In the genomic region with DNA sequence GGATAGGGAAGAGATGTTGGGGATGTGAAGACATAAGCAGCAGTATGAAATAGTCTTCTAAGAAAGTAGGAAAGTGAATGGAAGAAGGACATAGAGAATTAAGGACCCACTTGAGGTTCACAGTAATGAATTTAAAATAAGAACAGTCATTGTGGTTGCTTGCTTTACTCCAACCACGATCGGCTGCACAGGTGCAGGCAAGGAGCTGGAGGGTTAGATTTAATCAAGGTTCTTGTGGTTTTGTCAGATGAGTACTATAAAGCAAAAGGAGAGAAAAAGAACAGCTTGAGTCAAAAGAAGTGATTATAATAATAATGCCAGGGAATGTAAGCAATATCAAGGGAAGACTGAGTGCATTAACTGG, we compare ENCODE assay signal across 10 cellular contexts. TPM values are rescaled to one million over a fixed set of nuclear protein-coding genes. Genes with fewer than 3 reads are reported as not detected.
A peak's percentile ranks its signal among the peaks of the same experiment; 100 is the strongest.
DNase-seq lines count a peak whose midpoint lies in the region; ATAC-seq and TF ChIP-seq lines count a peak whose summit lies in the region.
"Had no signal": no experiment of that assay in that cellular context is flagged by ENCODE, and none has a peak within 500 bp of the region (broad histone marks: within the 10 kb centered on the region; RNA-seq: fewer than 3 reads in every experiment).

No MANE protein-coding gene starts in this region.

- POLR2A ChIA-PET in HEK293T (lab: Yijun Ruan, JAX) = interaction anchor here (0.9 kb wide), 1 partner anchor 78 kb away, joined by 6 read pairs; the partner anchor contains the start of gene TOMM20

- peaks cover 20% of the 10 kb centered on the region; the same call in 1 of the 2 replicates for H3F3A ChIP-seq in SU-DHL-6 (ENCODE audit: insufficient read depth)

- H3K79me2 ChIP-seq in SU-DHL-6 (ENCODE audit: insufficient read depth, low read length) = no peaks in the 10 kb centered on the region

- TF ChIP-seq CTCF in SU-DHL-6 (IDR thresholded peaks at IDR 0.05; ENCODE audit: insufficient read depth, low read length, poor library complexity, severe bottlenecking) = no peak
- TF ChIP-seq CTCF in natural killer cell (IDR thresholded peaks at IDR 0.05) = no peak
- TF ChIP-seq CTCF in GM20000 (IDR thresholded peaks at IDR 0.05; ENCODE audit: extremely low read depth, missing control alignments) = no peak

- H3K27me3 ChIP-seq in CD4-positive, CD25-positive, alpha-beta regulatory T cell (ENCODE audit: control insufficient read depth, insufficient read depth, low read length) = no peaks in the 10 kb centered on the region
- H3K27me3 ChIP-seq in SU-DHL-6 (ENCODE audit: low read length) = no peaks in the 10 kb centered on the region

- no peaks in the 10 kb centered on the region for H3K9me3 Mint-ChIP-seq in CD4-positive, CD25-positive, alpha-beta regulatory T cell
- H3K9me3 Mint-ChIP-seq in activated T-helper 17 cell treated with anti-CD3 and anti-CD28 coated beads, Interleukin-2, amount 50 U/mL, for 72 hours = no peaks in the 10 kb centered on the region
- no peaks in the 10 kb centered on the region for H3K9me3 Mint-ChIP-seq in natural killer cell

- no peak overlapping the region for H2AFZ ChIP-seq in SU-DHL-6 (ENCODE audit: low read depth, low read length, severe bottlenecking)

- peaks cover 21% of the 10 kb centered on the region for H3K4me1 ChIP-seq in CD4-positive, CD25-positive, alpha-beta regulatory T cell (ENCODE audit: control insufficient read depth, insufficient read depth, low read length, poor library complexity, severe bottlenecking)

- no peaks in the 10 kb centered on the region for H3K9me3 ChIP-seq in CD4-positive, CD25-positive, alpha-beta regulatory T cell (ENCODE audit: control insufficient read depth in 2 of 2, low read length in 2 of 2)
- no peaks in the 10 kb centered on the region for H3K9me3 ChIP-seq in SU-DHL-6 (ENCODE audit: insufficient read depth, low read length)
- H3K9me3 ChIP-seq: SK-N-SH had no signal

- H3K27ac ChIP-seq in CD4-positive, CD25-positive, alpha-beta regulatory T cell (ENCODE audit: insufficient read depth, low read length, poor library complexity, severe bottlenecking) = peak overlapping the region; percentile 53
- H3K27ac ChIP-seq in SU-DHL-6 (ENCODE audit: low read depth, low read length) = peak overlapping the region; percentile 2; the same call in 1 of the 2 replicates

- no peaks in the 10 kb centered on the region for H4K20me1 ChIP-seq in SU-DHL-6 (ENCODE audit: low read depth, low read length)

- H3K4me3 ChIP-seq in CD4-positive, CD25-positive, alpha-beta regulatory T cell (ENCODE audit: low read depth, low read length) = peak overlapping the region; percentile 57
- no peak overlapping the region for H3K4me3 ChIP-seq in SU-DHL-6 (ENCODE audit: insufficient read depth, low read length, poor library complexity, severe bottlenecking)

- H3K4me2 ChIP-seq in SU-DHL-6 (ENCODE audit: low read depth, low read length, poor library complexity, severe bottlenecking) = peak overlapping the region; percentile 2
- H3K4me2 ChIP-seq: SK-N-SH had no signal

- no peaks in the 10 kb centered on the region for H3K27me3 Mint-ChIP-seq in CD4-positive, CD25-positive, alpha-beta regulatory T cell
- no peaks in the 10 kb centered on the region for H3K27me3 Mint-ChIP-seq in activated T-helper 17 cell treated with anti-CD3 and anti-CD28 coated beads, Interleukin-2, amount 50 U/mL, for 72 hours
- H3K27me3 Mint-ChIP-seq in natural killer cell (ENCODE audit: low read depth in 2 of 2) = no peaks in the 10 kb centered on the region

- intact Hi-C loops in natural killer cell (cut with micrococcal nuclease) = no loop called here

- peak overlapping the region; percentile 41 to 68 (median 62) for H3K4me3 Mint-ChIP-seq in CD4-positive, CD25-positive, alpha-beta regulatory T cell
- H3K4me3 Mint-ChIP-seq in activated T-helper 17 cell treated with anti-CD3 and anti-CD28 coated beads, Interleukin-2, amount 50 U/mL, for 72 hours = peak overlapping the region; percentile 51
- H3K4me3 Mint-ChIP-seq in natural killer cell = no peak overlapping the region

- H3K36me3 ChIP-seq in CD4-positive, CD25-positive, alpha-beta regulatory T cell (ENCODE audit: control insufficient read depth, insufficient read depth, low read length) = peaks cover 32% of the 10 kb centered on the region
- H3K36me3 ChIP-seq in SU-DHL-6 (ENCODE audit: low read length) = peaks cover 7% of the 10 kb centered on the region; the same call in 1 of the 2 replicates

- peaks cover 23 to 53% (median 33%) of the 10 kb centered on the region in 4 donors for H3K4me1 Mint-ChIP-seq in CD4-positive, CD25-positive, alpha-beta regulatory T cell
- H3K4me1 Mint-ChIP-seq in activated T-helper 17 cell treated with anti-CD3 and anti-CD28 coated beads, Interleukin-2, amount 50 U/mL, for 72 hours = peaks cover 18% of the 10 kb centered on the region
- H3K4me1 Mint-ChIP-seq in natural killer cell = peaks cover 7 to 21% of the 10 kb centered on the region in 2 donors

- H3K9ac ChIP-seq in SU-DHL-6 (ENCODE audit: low read length) = no peak overlapping the region
- H3K9ac ChIP-seq: SK-N-SH had no signal

- H3K36me3 Mint-ChIP-seq in CD4-positive, CD25-positive, alpha-beta regulatory T cell = peaks cover 23% of the 10 kb centered on the region
- peaks cover 68% of the 10 kb centered on the region for H3K36me3 Mint-ChIP-seq in activated T-helper 17 cell treated with anti-CD3 and anti-CD28 coated beads, Interleukin-2, amount 50 U/mL, for 72 hours (ENCODE audit: low read depth)
- no peaks in the 10 kb centered on the region for H3K36me3 Mint-ChIP-seq in natural killer cell

- peak; percentile 26 to 87 (median 67) for DNase-seq in CD4-positive, CD25-positive, alpha-beta regulatory T cell
- DNase-seq in natural killer cell (no peak), UCSD-AML1 (lab: John Stamatoyannopoulos, UW; ENCODE audit: unreplicated experiment) (no peak), HEK293T (ENCODE audit: extremely low spot score) (no peak), LoVo (ENCODE audit: low spot score) (no peak), GM20000 (ENCODE audit: low spot score) (no peak)
- DNase-seq: NCI-H345, SK-N-SH had no signal

- no peaks in the 10 kb centered on the region for H3K9me2 ChIP-seq in SU-DHL-6 (replicated peaks; ENCODE audit: insufficient read depth, low read length)
- H3K9me2 ChIP-seq: SK-N-SH had no signal

- H3K27ac Mint-ChIP-seq in CD4-positive, CD25-positive, alpha-beta regulatory T cell = peak overlapping the region; percentile 62 to 93 (median 77)
- peak overlapping the region; percentile 87 for H3K27ac Mint-ChIP-seq in activated T-helper 17 cell treated with anti-CD3 and anti-CD28 coated beads, Interleukin-2, amount 50 U/mL, for 72 hours
- peak overlapping the region; percentile 32 to 67 for H3K27ac Mint-ChIP-seq in natural killer cell

- peak; percentile 91 to 93 for ATAC-seq in CD4-positive, CD25-positive, alpha-beta regulatory T cell (ENCODE audit: low read depth in 2 of 2)
- ATAC-seq in activated T-helper 17 cell treated with anti-CD3 and anti-CD28 coated beads, Interleukin-2, amount 50 U/mL, for 72 hours (replicated peaks) = peak; percentile 86
- peak in 2 of 3 donors; percentile 43 to 49 for ATAC-seq in natural killer cell

- CTCF ChIA-PET in HEK293T (lab: Yijun Ruan, JAX) = interaction anchor here (0.6 kb wide), 1 partner anchor 433 kb away, joined by 4 read pairs; no protein-coding TSS in a partner anchor

TF ChIP-seq in HEK293T, 16 proteins besides CTCF, POLR2A, EP300 and RAD21:
- TF ChIP-seq TARDBP (IDR thresholded peaks at IDR 0.05) = no peak

RNA-seq across cellular contexts. Expression of gene RBM34, which starts 46.1 kb away (rescaled TPM):
- total RNA-seq in CD4-positive, CD25-positive, alpha-beta regulatory T cell = 175 TPM
- polyA plus RNA-seq in CD4-positive, CD25-positive, alpha-beta regulatory T cell = 10 to 100 TPM; 68.9 to 74.8 (median 70.2) TPM
- total RNA-seq in activated T-helper 17 cell treated with anti-CD3 and anti-CD28 coated beads, Interleukin-2, amount 50 U/mL, for 72 hours = 100 to 1,000 TPM; 114 to 122 TPM
- 100 to 1,000 TPM; 163 to 187 (median 180) TPM for total RNA-seq in natural killer cell

Comparison
In these comparisons a context has a peak if more than half of its experiments do, and no peak if none do; other contexts are left out.
1. DNase-seq: peak in CD4-positive, CD25-positive, alpha-beta regulatory T cell (3 of 3); none in natural killer cell (single experiment), UCSD-AML1 (single experiment), HEK293T (single experiment), LoVo (single experiment) and GM20000 (single experiment).
2. Peak in every context shown above with its lines, with median percentiles within 50 percentile points of each other: ATAC-seq and H3K27ac Mint-ChIP-seq.